ENCODE assay signal across 23 cellular contexts in the genomic region with DNA sequence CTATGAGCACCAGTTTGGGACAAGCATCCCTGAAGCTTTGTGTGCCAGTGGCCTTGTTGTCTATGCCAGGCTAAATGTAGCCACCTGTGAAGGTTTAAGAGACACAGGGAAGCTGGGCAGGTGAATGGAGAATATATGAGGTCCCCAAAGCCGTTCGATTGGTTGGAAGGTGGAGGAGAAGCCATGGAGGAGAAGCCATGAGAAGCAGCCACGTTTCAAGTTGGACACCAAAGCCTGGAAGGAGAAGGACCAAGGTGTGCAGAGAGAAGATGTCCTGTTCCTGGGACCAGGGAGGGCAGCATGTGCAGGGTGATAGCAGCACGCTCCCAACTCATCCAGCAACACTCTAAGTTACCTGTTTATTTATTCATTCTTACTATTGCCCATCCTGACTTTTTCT.
"Had no signal": no experiment of that assay in that cellular context is flagged by ENCODE, and none has a peak within 500 bp of the region (broad histone marks: within the 10 kb centered on the region; RNA-seq: fewer than 3 reads in every experiment).

No MANE protein-coding gene starts in this region.

- H3K4me1 ChIP-seq: colonic mucosa, foreskin keratinocyte, gastroesophageal sphincter, heart left ventricle, left lung, lower lobe of right lung had no signal

- DNase-seq: colonic mucosa; cortex of kidney; effector CD8-positive, alpha-beta T cell; effector memory CD8-positive, alpha-beta T cell; endodermal cell; erythroblast; foreskin keratinocyte; heart left ventricle; hippocampal formation; left cardiac atrium; left lung; left ventricle myocardium superior; lower lobe of right lung; mammary epithelial cell; mesendoderm; midbrain; mucosa of descending colon; naive B cell had no signal

- H3K27ac Mint-ChIP-seq: dendritic cell treated with granulocyte-macrophage colony-stimulating factor and Interleukin-4, amounts not matched to agents 40 ng/mL and 50 ng/mL, for 4 days; effector memory CD8-positive, alpha-beta T cell; endodermal cell; memory B cell; naive B cell had no signal

- H3K36me3 Mint-ChIP-seq: memory B cell, naive B cell had no signal

- H3K36me3 ChIP-seq: colonic mucosa, gastroesophageal sphincter, heart left ventricle, left lung, lower lobe of right lung had no signal

- ATAC-seq: effector memory CD8-positive, alpha-beta T cell; esophagus mucosa; foreskin keratinocyte; gastroesophageal sphincter; heart left ventricle; left cardiac atrium; left lung; left ventricle myocardium superior; lower lobe of right lung; mucosa of descending colon had no signal

- H3K4me3 Mint-ChIP-seq: dendritic cell treated with granulocyte-macrophage colony-stimulating factor and Interleukin-4, amounts not matched to agents 40 ng/mL and 50 ng/mL, for 4 days; effector memory CD8-positive, alpha-beta T cell; endodermal cell; memory B cell; naive B cell had no signal

- H3K9me3 ChIP-seq: colonic mucosa, gastroesophageal sphincter, heart left ventricle, left lung, lower lobe of right lung, mucosa of descending colon had no signal

- H3K4me3 ChIP-seq: colonic mucosa, gastroesophageal sphincter, heart left ventricle, left lung, lower lobe of right lung, mucosa of descending colon had no signal

- H3K4me1 Mint-ChIP-seq: memory B cell, naive B cell had no signal

- H3K9me3 Mint-ChIP-seq: dendritic cell treated with granulocyte-macrophage colony-stimulating factor and Interleukin-4, amounts not matched to agents 40 ng/mL and 50 ng/mL, for 4 days; endodermal cell had no signal

- H3K27me3 Mint-ChIP-seq: dendritic cell treated with granulocyte-macrophage colony-stimulating factor and Interleukin-4, amounts not matched to agents 40 ng/mL and 50 ng/mL, for 4 days; memory B cell; naive B cell had no signal

- H3K27ac ChIP-seq: colonic mucosa, epithelial cell of prostate, foreskin keratinocyte, gastroesophageal sphincter, heart left ventricle, left lung, lower lobe of right lung had no signal

- H3K27me3 ChIP-seq: colonic mucosa, foreskin keratinocyte, gastroesophageal sphincter, heart left ventricle, left lung had no signal
